In the genomic region with DNA sequence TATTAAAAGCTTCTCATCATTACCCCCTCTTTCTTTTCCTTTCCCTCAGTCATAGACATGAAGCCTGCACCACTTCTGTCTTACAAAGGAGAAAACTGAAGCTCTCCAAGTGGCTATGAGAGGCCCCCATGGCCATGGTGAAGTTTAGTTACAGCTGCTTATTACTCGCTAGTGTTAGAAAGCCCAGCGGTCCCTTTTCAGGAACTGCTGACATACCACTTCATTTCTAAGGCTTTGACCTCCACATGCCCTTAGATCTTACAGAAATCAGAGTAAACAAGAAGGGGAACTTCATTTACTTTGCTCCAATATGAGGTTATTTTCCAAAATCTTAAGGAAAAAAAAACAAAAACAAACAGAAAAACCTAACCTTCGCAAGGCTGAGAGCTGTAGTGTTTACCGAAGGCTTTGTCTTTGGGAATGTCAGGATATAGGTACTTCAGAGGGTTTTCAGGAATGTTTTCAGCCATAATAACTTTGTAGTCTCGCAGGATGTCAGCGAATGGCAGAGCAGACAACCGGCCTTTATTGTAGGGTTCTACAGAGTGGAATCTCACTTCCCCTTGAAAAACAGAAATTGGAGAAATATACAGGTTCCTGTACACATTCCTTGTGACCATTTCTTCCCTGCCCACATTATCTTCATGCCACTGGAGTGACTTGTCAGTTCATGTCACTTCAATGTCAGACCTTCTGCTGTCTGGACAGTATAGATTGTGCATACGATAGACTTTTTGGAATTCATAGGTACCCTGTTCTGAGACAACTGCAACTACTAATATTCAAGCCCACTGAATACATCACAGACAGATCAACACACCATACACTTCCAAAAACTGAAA, we compare ENCODE assay signal across 1 cellular context.
TF ChIP-seq lines count a peak whose summit lies in the region.

No MANE protein-coding gene starts in this region.

TF ChIP-seq in endothelial cell of umbilical vein, 7 proteins besides CTCF, POLR2A, EP300 and RAD21:
- TF ChIP-seq FOS (IDR thresholded peaks at IDR 0.05; ENCODE audit: borderline replicate concordance, insufficient read depth, low read length) (no peak), MYC (IDR thresholded peaks at IDR 0.05; ENCODE audit: low read depth, low read length) (no peak), GATA2 (IDR thresholded peaks at IDR 0.05; ENCODE audit: insufficient read depth, insufficient read length, low read depth, low read length) (no peak)
- TF ChIP-seq, protein P1, sequence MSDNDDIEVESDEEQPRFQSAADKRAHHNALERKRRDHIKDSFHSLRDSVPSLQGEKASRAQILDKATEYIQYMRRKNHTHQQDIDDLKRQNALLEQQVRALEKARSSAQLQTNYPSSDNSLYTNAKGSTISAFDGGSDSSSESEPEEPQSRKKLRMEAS (IDR thresholded peaks at IDR 0.05; ENCODE audit: insufficient read depth, insufficient read length): no peak
